ENCODE assay signal across 15 cellular contexts in the genomic region with DNA sequence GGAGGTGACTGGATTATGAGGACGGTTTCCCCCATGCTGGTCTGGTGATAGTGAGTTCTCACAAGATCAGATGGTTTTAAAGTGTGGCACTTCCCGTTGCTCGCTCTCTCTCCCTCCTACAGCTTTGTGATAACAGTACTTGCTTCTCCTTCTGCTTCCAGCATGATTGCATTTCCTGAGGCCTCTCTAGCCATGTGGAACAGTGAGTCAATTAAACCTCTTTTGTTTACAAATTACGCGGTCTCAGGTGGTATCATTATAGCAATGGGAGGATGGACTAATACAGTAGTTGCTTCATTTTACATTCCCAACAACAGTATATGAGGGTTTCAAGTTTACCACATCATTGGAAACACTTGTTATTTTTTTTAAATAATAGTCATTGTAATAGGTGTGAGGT.
DNase-seq lines count a peak whose midpoint lies in the region; TF ChIP-seq lines count a peak whose summit lies in the region.
"Had no signal": no experiment of that assay in that cellular context is flagged by ENCODE, and none has a peak within 500 bp of the region (broad histone marks: within the 10 kb centered on the region; RNA-seq: fewer than 3 reads in every experiment).

No MANE protein-coding gene starts in this region.

- no peaks in the 10 kb centered on the region for H3K27me3 ChIP-seq in hepatocyte
- H3K27me3 ChIP-seq in esophagus squamous epithelium: no peaks in the 10 kb centered on the region

- H3K36me3 ChIP-seq in hepatocyte (replicated peaks; ENCODE audit: insufficient read depth, low read depth) (no peaks in the 10 kb centered on the region), esophagus squamous epithelium (no peaks in the 10 kb centered on the region)

- no peaks in the 10 kb centered on the region for H3K9me2 ChIP-seq in hepatocyte (replicated peaks; ENCODE audit: insufficient read depth)

- H3K9me3 ChIP-seq in hepatocyte (ENCODE audit: low read depth): no peaks in the 10 kb centered on the region
- H3K9me3 ChIP-seq in esophagus squamous epithelium: no peaks in the 10 kb centered on the region

- 82% methylated on average over 5 of the region's 5 CpGs for WGBS in hepatocyte (ENCODE audit: low lambda C conversion rate, missing lambda C conversion rate)
- 83 to 90% methylated on average over 5 of the region's 5 CpGs for WGBS in esophagus squamous epithelium, 2 donors

- peak overlapping the region; percentile 35 for H3K4me2 ChIP-seq in hepatocyte

- peak; percentile 13 for DNase-seq in NCI-H748 (lab: John Stamatoyannopoulos, UW; ENCODE audit: unreplicated experiment)
- DNase-seq in NCI-H748 treated with DMSO at 0.1 percent for 48 hours (lab: John Stamatoyannopoulos, UW): no peak
- DNase-seq in M059J (ENCODE audit: low read depth): peak; percentile 12
- no peak for DNase-seq in hepatocyte (ENCODE audit: low spot score)
- DNase-seq in renal cortical epithelial cell (ENCODE audit: low read depth): peak; percentile 76
- DNase-seq in superior temporal gyrus (ENCODE audit: extremely low spot score): no peak
- DNase-seq in esophagus squamous epithelium (lab: John Stamatoyannopoulos, UW): no peak
- DNase-seq: ACHN; C1 segment of cervical spinal cord; Calu3; CD4-positive, alpha-beta T cell; DMS 273 treated with DMSO at 0.1 percent for 48 hours; HCEC 1CT; HFFc6 had no signal

- no peak overlapping the region for H3K27ac ChIP-seq in hepatocyte
- no peak overlapping the region for H3K27ac ChIP-seq in esophagus squamous epithelium
- H3K27ac ChIP-seq: HL-60 had no signal

- TF ChIP-seq CTCF in hepatocyte (IDR thresholded peaks at IDR 0.05; ENCODE audit: poor library complexity) (no peak), esophagus squamous epithelium (IDR thresholded peaks at IDR 0.05) (no peak)

- no peak for TF ChIP-seq POLR2A in esophagus squamous epithelium (IDR thresholded peaks at IDR 0.05)

- no peaks in the 10 kb centered on the region for H3K79me2 ChIP-seq in hepatocyte

- intact Hi-C loops in esophagus squamous epithelium (cut with DNase I): no loop called here

- no peaks in the 10 kb centered on the region for H3K4me1 ChIP-seq in hepatocyte (ENCODE audit: insufficient read depth)
- H3K4me1 ChIP-seq in esophagus squamous epithelium: no peaks in the 10 kb centered on the region

- no peaks in the 10 kb centered on the region for H4K20me1 ChIP-seq in hepatocyte (ENCODE audit: insufficient read depth, poor library complexity, severe bottlenecking)

- H3K4me3 ChIP-seq in hepatocyte (no peak overlapping the region), esophagus squamous epithelium (no peak overlapping the region)

- H2AFZ ChIP-seq in hepatocyte: no peak overlapping the region

Comparison
In these comparisons a context has a peak if more than half of its experiments do, and no peak if none do; other contexts are left out.
1. DNase-seq: peak in NCI-H748 (single experiment), M059J (single experiment) and renal cortical epithelial cell (single experiment); none in NCI-H748 treated with DMSO at 0.1 percent for 48 hours (single experiment), hepatocyte (single experiment), superior temporal gyrus (single experiment) and esophagus squamous epithelium (single experiment).